ENCODE assay signal across 8 cellular contexts in genomic region chr1:66374148-66374547, GRCh38.
DNase-seq lines count a peak whose midpoint lies in the region; ATAC-seq and TF ChIP-seq lines count a peak whose summit lies in the region.

No MANE protein-coding gene starts in this region.

- H4K20me1 ChIP-seq in SU-DHL-6 (ENCODE audit: low read depth, low read length), result no peaks in the 10 kb centered on the region

- DNase-seq in NCI-H1092 treated with DMSO at 0.1 percent for 48 hours (lab: John Stamatoyannopoulos, UW) (no peak), MCF 10A (ENCODE audit: unreplicated experiment) (no peak), GM19240 (ENCODE audit: insufficient read length, low spot score) (no peak), posterior cingulate gyrus (no peak)

- ATAC-seq in GM19025 (IDR thresholded peaks at IDR 0.05; ENCODE audit: low read depth, unreplicated experiment), result peak; percentile 32
- ATAC-seq in HG02840 (IDR thresholded peaks at IDR 0.05; ENCODE audit: low FRiP score, unreplicated experiment), result peak; percentile 28

- H3K9me3 ChIP-seq in SU-DHL-6 (ENCODE audit: insufficient read depth, low read length), result no peaks in the 10 kb centered on the region

- peaks cover 8% of the 10 kb centered on the region for H3K4me1 Mint-ChIP-seq in MCF 10A (ENCODE audit: insufficient read depth, unreplicated experiment)

- H3K27ac Mint-ChIP-seq in MCF 10A (ENCODE audit: low read depth, unreplicated experiment), result no peak overlapping the region

- H3F3A ChIP-seq in SU-DHL-6 (ENCODE audit: insufficient read depth), result no peaks in the 10 kb centered on the region

- no peaks in the 10 kb centered on the region for H3K36me3 ChIP-seq in SU-DHL-6 (ENCODE audit: low read length)

- intact Hi-C loops in MCF 10A (cut with micrococcal nuclease), result no loop called here
- intact Hi-C loops in posterior cingulate gyrus (cut with DNase I), result no loop called here

- peak overlapping the region; percentile 37 for H3K4me2 ChIP-seq in SU-DHL-6 (ENCODE audit: low read depth, low read length, poor library complexity, severe bottlenecking)

- H3K79me2 ChIP-seq in SU-DHL-6 (ENCODE audit: insufficient read depth, low read length), result no peaks in the 10 kb centered on the region

- H3K4me3 Mint-ChIP-seq in MCF 10A (ENCODE audit: unreplicated experiment), result no peak overlapping the region

- POLR2A ChIA-PET in MCF 10A (lab: Yijun Ruan, JAX), result no interaction called here

- H3K27me3 ChIP-seq in SU-DHL-6 (ENCODE audit: low read length), result no peaks in the 10 kb centered on the region

- H3K27ac ChIP-seq in SU-DHL-6 (ENCODE audit: low read depth, low read length) (peak overlapping the region; percentile 12; the same call in 1 of the 2 replicates), skin epidermis (peak overlapping the region in 17 of 21 experiments; percentile 2 to 78 (median 45))

- BruUV-seq in MCF 10A (replicated peaks; lab: Mats Ljungman, UMichigan), result no TSS peak

- CTCF ChIA-PET in MCF 10A (lab: Yijun Ruan, JAX), result interaction anchor here (0.6 to 1.0 kb wide), 3 partner anchors 11 to 80 kb away, joined by 3 to 4 read pairs (median 4); no protein-coding TSS in a partner anchor

- TF ChIP-seq CTCF in SU-DHL-6 (IDR thresholded peaks at IDR 0.05; ENCODE audit: insufficient read depth, low read length, poor library complexity, severe bottlenecking) (no peak), MCF 10A (IDR thresholded peaks at IDR 0.05; ENCODE audit: unreplicated experiment) (no peak)

- H3K4me3 ChIP-seq in SU-DHL-6 (ENCODE audit: insufficient read depth, low read length, poor library complexity, severe bottlenecking) (no peak overlapping the region), skin epidermis (no peak overlapping the region)

- H2AFZ ChIP-seq in SU-DHL-6 (ENCODE audit: low read depth, low read length, severe bottlenecking), result no peak overlapping the region

- no peaks in the 10 kb centered on the region for H3K27me3 Mint-ChIP-seq in MCF 10A (ENCODE audit: insufficient read depth, unreplicated experiment)

- H3K36me3 Mint-ChIP-seq in MCF 10A (ENCODE audit: insufficient read depth, unreplicated experiment), result peaks cover 48% of the 10 kb centered on the region

- H3K9ac ChIP-seq in SU-DHL-6 (ENCODE audit: low read length), result no peak overlapping the region

- H3K9me2 ChIP-seq in SU-DHL-6 (replicated peaks; ENCODE audit: insufficient read depth, low read length), result no peaks in the 10 kb centered on the region

- no peaks in the 10 kb centered on the region for H3K9me3 Mint-ChIP-seq in MCF 10A (ENCODE audit: unreplicated experiment)
